Comparison of ENCODE assay signal across 25 cellular contexts in the genomic region with DNA sequence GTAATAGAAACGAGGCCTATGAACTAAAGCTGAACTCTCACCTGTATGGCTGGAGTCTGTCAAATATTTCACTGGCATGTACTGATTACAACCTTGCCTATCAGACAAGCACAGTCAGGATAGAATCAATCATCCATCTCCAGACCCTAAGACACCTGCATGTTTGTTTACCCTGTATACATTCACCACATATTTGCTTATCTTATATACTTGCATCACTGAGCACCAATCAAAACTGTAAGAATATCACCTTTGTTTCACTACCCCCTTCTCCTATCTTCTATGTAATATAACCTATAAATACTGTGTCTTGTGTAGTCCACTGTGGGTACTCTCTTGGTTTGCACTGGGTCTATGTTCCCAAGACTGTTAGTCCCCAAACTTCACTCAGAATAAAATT.
A peak's percentile ranks its signal among the peaks of the same experiment; 100 is the strongest.
DNase-seq lines count a peak whose midpoint lies in the region; ATAC-seq, FAIRE-seq and TF ChIP-seq lines count a peak whose summit lies in the region.
"Had no signal": no experiment of that assay in that cellular context is flagged by ENCODE, and none has a peak within 500 bp of the region (broad histone marks: within the 10 kb centered on the region; RNA-seq: fewer than 3 reads in every experiment).

No MANE protein-coding gene starts in this region.

- TF ChIP-seq CTCF in mucosa of descending colon (IDR thresholded peaks at IDR 0.05), result no peak

- peak; percentile 11 for FAIRE-seq in H54 (lab: Jason Lieb, UNC)
- FAIRE-seq: A549, HepG2 had no signal

- no peaks in the 10 kb centered on the region for H3K4me1 ChIP-seq in mucosa of descending colon (ENCODE audit: low read depth)
- H3K4me1 ChIP-seq: A549, BE2C had no signal

- no peaks in the 10 kb centered on the region for H3K9me3 ChIP-seq in mucosa of descending colon
- H3K9me3 ChIP-seq: A549, BE2C had no signal

- intact Hi-C loops in mucosa of descending colon (cut with DNase I, micrococcal nuclease), result no loop called here

- ATAC-seq in GM18502 (IDR thresholded peaks at IDR 0.05; ENCODE audit: poor library complexity, unreplicated experiment) (peak; percentile 41), GM19043 (IDR thresholded peaks at IDR 0.05; ENCODE audit: low read depth, unreplicated experiment) (peak; percentile 47), mucosa of descending colon (no peak), left lobe of liver (no peak)
- ATAC-seq: A549; activated T-cell treated with anti-CD3 and anti-CD28 coated beads, Interleukin-2, amount 50 U/mL, for 4 hours; HCT116; HepG2; left colon; natural killer cell; stimulated activated effector memory CD8-positive, alpha-beta T cell treated with anti-CD3 and anti-CD28 coated beads, Interleukin-12 subunit alpha, Interleukin-12 subunit beta, amount 100 ng/mL, for 72 hours had no signal

- no peak for TF ChIP-seq POLR2A in H54 (IDR thresholded peaks at IDR 0.05; ENCODE audit: low read depth, low read length)

- no peak overlapping the region for H3K4me3 ChIP-seq in mucosa of descending colon
- H3K4me3 ChIP-seq: A549 had no signal

- DNase-seq in H54 (ENCODE audit: insufficient read length, low spot score) (no peak), NAMALWA (ENCODE audit: low spot score) (peak; percentile 7), mucosa of descending colon (no peak), amygdala (lab: John Stamatoyannopoulos, UW) (no peak), left lobe of liver (ENCODE audit: low spot score) (no peak)
- DNase-seq in activated effector memory CD4-positive, alpha-beta T cell treated with anti-CD3 and anti-CD28 coated beads, Interleukin-2, amount 50 U/mL, for 16 hours, result no peak
- DNase-seq: activated CD4-positive, alpha-beta T cell treated with anti-CD3 and anti-CD28 coated beads, Interleukin-2, amount 10 ng/mL, durations not matched to agents 24 days and 14 days; activated naive CD4-positive, alpha-beta T cell; activated T-cell treated with anti-CD3 and anti-CD28 coated beads, Interleukin-2, amount 50 U/mL, for 4 hours; BE2C; effector memory CD4-positive, alpha-beta T cell; erythroblast; GDM1; Kasumi-1; left colon; natural killer cell; NCI-H187 treated with DMSO at 0.1 percent for 48 hours; retina; Right ventricle myocardium superior had no signal

- no peaks in the 10 kb centered on the region for H3K36me3 ChIP-seq in mucosa of descending colon (ENCODE audit: low read depth)
- H3K36me3 ChIP-seq: BE2C had no signal

Comparison
In these comparisons a context has a peak if more than half of its experiments do, and no peak if none do; other contexts are left out.
1. ATAC-seq: peak in GM18502 (single experiment) and GM19043 (single experiment); none in mucosa of descending colon (single experiment) and left lobe of liver (single experiment).